ENCODE assay signal across 20 cellular contexts in genomic region chr3:60160105-60160791, GRCh38.
"Had no signal": no experiment of that assay in that cellular context is flagged by ENCODE, and none has a peak within 500 bp of the region (broad histone marks: within the 10 kb centered on the region; RNA-seq: fewer than 3 reads in every experiment).

No MANE protein-coding gene starts in this region.

- H3K36me3 Mint-ChIP-seq: natural killer cell treated with Interleukin-12 subunit alpha and Interleukin-12 subunit beta and Interleukin-15 and Interleukin-18, amount 100 ng/mL, for 72 hours had no signal

- H3K4me3 ChIP-seq: breast epithelium, esophagus muscularis mucosa, heart right ventricle, psoas muscle, right lobe of liver, upper lobe of left lung had no signal

- H3K9me3 Mint-ChIP-seq: activated CD4-positive, alpha-beta memory T cell treated with anti-CD3 and anti-CD28 coated beads, Interleukin-2, amount 10 ng/mL, durations not matched to agents 7 days and 5 days; activated naive CD8-positive, alpha-beta T cell treated with anti-CD3 and anti-CD28 coated beads for 36 hours; natural killer cell treated with Interleukin-12 subunit alpha and Interleukin-12 subunit beta and Interleukin-15 and Interleukin-18, amount 100 ng/mL, for 72 hours; T-helper 2 cell treated with Interferon-gamma antibody and Interleukin-4, amounts not matched to agents 5 μg/mL and 100 μg/mL, for 36 hours had no signal

- H3K27ac ChIP-seq: breast epithelium, esophagus muscularis mucosa, heart right ventricle, psoas muscle, right lobe of liver, upper lobe of left lung had no signal

- H3K27me3 Mint-ChIP-seq: activated CD4-positive, alpha-beta memory T cell treated with anti-CD3 and anti-CD28 coated beads, Interleukin-2, amount 10 ng/mL, durations not matched to agents 7 days and 5 days; activated naive CD8-positive, alpha-beta T cell treated with anti-CD3 and anti-CD28 coated beads for 36 hours; natural killer cell treated with Interleukin-12 subunit alpha and Interleukin-12 subunit beta and Interleukin-15 and Interleukin-18, amount 100 ng/mL, for 72 hours had no signal

- H3K4me1 Mint-ChIP-seq: activated CD4-positive, alpha-beta memory T cell treated with anti-CD3 and anti-CD28 coated beads, Interleukin-2, amount 10 ng/mL, durations not matched to agents 7 days and 5 days had no signal

- FAIRE-seq: frontal cortex had no signal

- ATAC-seq: left lobe of liver, psoas muscle, right lobe of liver had no signal

- H3K27ac Mint-ChIP-seq: activated CD4-positive, alpha-beta memory T cell treated with anti-CD3 and anti-CD28 coated beads, Interleukin-2, amount 10 ng/mL, durations not matched to agents 7 days and 5 days; activated naive CD8-positive, alpha-beta T cell treated with anti-CD3 and anti-CD28 coated beads for 36 hours; T-helper 2 cell treated with Interferon-gamma antibody and Interleukin-4, amounts not matched to agents 5 μg/mL and 100 μg/mL, for 36 hours had no signal

- H3K4me1 ChIP-seq: breast epithelium, esophagus muscularis mucosa, psoas muscle, right lobe of liver had no signal

- DNase-seq: activated CD4-positive, alpha-beta memory T cell treated with anti-CD3 and anti-CD28 coated beads, Interleukin-2, amount 10 ng/mL, durations not matched to agents 7 days and 5 days; activated gamma-delta T cell; activated naive CD8-positive, alpha-beta T cell treated with anti-CD3 and anti-CD28 coated beads for 36 hours; activated T-cell treated with anti-CD3 and anti-CD28 coated beads, Interleukin-2, amount 50 U/mL, for 48 hours; anterior cingulate cortex; heart right ventricle; islet precursor cell; mammary epithelial cell; occipital lobe; psoas muscle; right lobe of liver; stimulated activated CD4-positive, alpha-beta T cell treated with anti-CD3 and anti-CD28 coated beads, Interleukin-2, amount 100 ng/mL, for 24 hours; stimulated activated naive CD4-positive, alpha-beta T cell; upper lobe of left lung had no signal

- H3K27me3 ChIP-seq: breast epithelium, esophagus muscularis mucosa, heart right ventricle, right lobe of liver, upper lobe of left lung had no signal

- H3K36me3 ChIP-seq: breast epithelium, esophagus muscularis mucosa, heart right ventricle, right lobe of liver, upper lobe of left lung had no signal

- H3K9me3 ChIP-seq: breast epithelium, esophagus muscularis mucosa, heart right ventricle, psoas muscle, right lobe of liver, upper lobe of left lung had no signal

- H3K4me3 Mint-ChIP-seq: activated CD4-positive, alpha-beta memory T cell treated with anti-CD3 and anti-CD28 coated beads, Interleukin-2, amount 10 ng/mL, durations not matched to agents 7 days and 5 days; activated naive CD8-positive, alpha-beta T cell treated with anti-CD3 and anti-CD28 coated beads for 36 hours; natural killer cell treated with Interleukin-12 subunit alpha and Interleukin-12 subunit beta and Interleukin-15 and Interleukin-18, amount 100 ng/mL, for 72 hours; T-helper 2 cell treated with Interferon-gamma antibody and Interleukin-4, amounts not matched to agents 5 μg/mL and 100 μg/mL, for 36 hours had no signal
